ENCODE assay signal across 8 cellular contexts in the genomic region with DNA sequence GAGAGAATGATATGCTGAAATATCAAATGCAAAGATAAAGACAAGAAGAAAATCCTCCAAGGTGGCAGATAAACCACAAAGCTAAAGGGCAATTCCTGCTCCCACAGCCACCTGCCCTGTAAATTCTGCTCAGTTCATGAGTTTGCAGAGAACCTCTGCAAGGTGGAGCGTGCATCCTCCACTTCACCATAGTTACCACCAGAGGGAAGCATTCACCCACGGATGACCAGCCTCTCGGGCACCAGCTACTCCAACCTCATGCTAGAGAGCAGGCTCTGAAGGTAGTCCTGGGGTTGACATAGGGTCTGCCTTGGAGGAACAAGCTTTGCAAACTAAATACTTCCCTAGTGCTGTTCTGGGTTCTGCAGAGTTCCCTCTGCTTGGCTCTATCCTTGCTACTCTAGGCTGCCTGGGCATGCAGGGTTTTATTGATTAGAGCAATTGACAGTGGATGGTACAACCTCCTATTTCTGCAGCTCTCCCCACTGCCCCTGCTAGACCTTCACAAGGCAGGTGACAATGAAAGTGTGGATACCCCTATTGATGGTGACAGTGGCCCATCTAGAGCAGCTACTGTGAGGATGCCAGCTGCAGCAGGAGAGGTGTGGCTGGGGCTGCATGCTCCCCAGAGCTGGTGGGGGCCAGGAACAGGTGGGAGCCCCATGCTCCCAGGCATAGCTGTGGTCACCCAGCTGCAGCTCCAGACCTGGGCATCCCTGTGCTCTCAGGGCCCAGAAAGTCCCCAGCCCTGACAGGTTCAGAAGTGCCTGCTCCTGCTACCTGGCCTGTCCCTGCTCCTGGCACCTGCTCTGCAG. TPM values are rescaled to one million over a fixed set of nuclear protein-coding genes. Genes with fewer than 3 reads are reported as not detected.
DNase-seq lines count a peak whose midpoint lies in the region; ATAC-seq and TF ChIP-seq lines count a peak whose summit lies in the region.

No MANE protein-coding gene starts in this region.

- POLR2A ChIA-PET in WTC11 (lab: Charles Lee): no interaction called here

- H3F3A ChIP-seq in DOHH2 (ENCODE audit: control insufficient read depth, insufficient read depth): no peaks in the 10 kb centered on the region

- CTCF ChIA-PET in WTC11 (lab: Charles Lee): interaction anchor here (0.6 to 2.6 kb wide), 29 partner anchors 10 to 981 kb away, joined by 3 to 24 read pairs (median 4); no protein-coding TSS in a partner anchor

- H3K27ac ChIP-seq in DOHH2 (ENCODE audit: low read depth, low read length): no peak overlapping the region

- no peak overlapping the region for H3K27ac Mint-ChIP-seq in WTC11
- no peak overlapping the region for H3K27ac Mint-ChIP-seq in central memory CD8-positive, alpha-beta T cell (ENCODE audit: low read depth)

- no peaks in the 10 kb centered on the region for H3K27me3 Mint-ChIP-seq in WTC11 (ENCODE audit: low read depth)
- H3K27me3 Mint-ChIP-seq in central memory CD8-positive, alpha-beta T cell: no peaks in the 10 kb centered on the region

- no peaks in the 10 kb centered on the region for H3K4me1 Mint-ChIP-seq in WTC11
- peaks cover 4% of the 10 kb centered on the region for H3K4me1 Mint-ChIP-seq in central memory CD8-positive, alpha-beta T cell

- TF ChIP-seq CTCF in DOHH2 (IDR thresholded peaks at IDR 0.05; ENCODE audit: low read depth, low read length, poor library complexity, severe bottlenecking): peak; percentile 54
- peak; percentile 71 for TF ChIP-seq CTCF in WTC11 (IDR thresholded peaks at IDR 0.05)

- no peaks in the 10 kb centered on the region for H3K79me2 ChIP-seq in DOHH2 (ENCODE audit: control insufficient read depth, low read length)

- H3K36me3 ChIP-seq in DOHH2 (ENCODE audit: control insufficient read depth, low read length): no peaks in the 10 kb centered on the region

- H3K36me3 Mint-ChIP-seq in WTC11: no peaks in the 10 kb centered on the region
- no peaks in the 10 kb centered on the region for H3K36me3 Mint-ChIP-seq in central memory CD8-positive, alpha-beta T cell (ENCODE audit: insufficient read depth)

- no peaks in the 10 kb centered on the region for H3K27me3 ChIP-seq in DOHH2 (ENCODE audit: control insufficient read depth, low read length)

- H3K9me3 Mint-ChIP-seq in WTC11: peaks cover 14% of the 10 kb centered on the region; the same call in 1 of the 2 replicates
- no peaks in the 10 kb centered on the region for H3K9me3 Mint-ChIP-seq in central memory CD8-positive, alpha-beta T cell

- ATAC-seq in GM21717 (IDR thresholded peaks at IDR 0.05; ENCODE audit: unreplicated experiment) (peak; percentile 76), WTC11 (peak; percentile 99), GM21786 (IDR thresholded peaks at IDR 0.05; ENCODE audit: unreplicated experiment) (no peak)
- peak; percentile 93 for ATAC-seq in central memory CD8-positive, alpha-beta T cell (replicated peaks; ENCODE audit: extremely low read depth, poor library complexity, severe bottlenecking)

- H3K9me3 ChIP-seq in DOHH2 (ENCODE audit: control insufficient read depth, insufficient read depth, low read length): peaks cover 10% of the 10 kb centered on the region; the same call in 1 of the 2 replicates

- H3K4me3 ChIP-seq in DOHH2 (ENCODE audit: low read length): no peak overlapping the region

- no peaks in the 10 kb centered on the region for H3K4me1 ChIP-seq in DOHH2 (ENCODE audit: control insufficient read depth, low read length)

- no peaks in the 10 kb centered on the region for H4K20me1 ChIP-seq in DOHH2 (ENCODE audit: control insufficient read depth, insufficient read depth, low read depth, low read length)

- no peak overlapping the region for H3K4me2 ChIP-seq in DOHH2 (ENCODE audit: low read length)

- no peaks in the 10 kb centered on the region for H3K9me2 ChIP-seq in DOHH2 (replicated peaks; ENCODE audit: control insufficient read depth, low read length)

- DNase-seq in NAMALWA (ENCODE audit: low spot score) (peak; percentile 65), WTC11 (ENCODE audit: low spot score) (peak; percentile 75), kidney tubule cell (ENCODE audit: low spot score) (peak; percentile 56)
- DNase-seq in central memory CD8-positive, alpha-beta T cell (ENCODE audit: low spot score in 2 of 2): peak; percentile 51 to 64
- peak; percentile 41 to 53 for DNase-seq in stimulated activated CD4-positive, alpha-beta T cell treated with anti-CD3 and anti-CD28 coated beads, Interleukin-2, amount 100 ng/mL, for 48 hours

- H3K4me3 Mint-ChIP-seq in WTC11: no peak overlapping the region
- no peak overlapping the region for H3K4me3 Mint-ChIP-seq in central memory CD8-positive, alpha-beta T cell

TF ChIP-seq in WTC11, 78 proteins besides CTCF, POLR2A, EP300 and RAD21 (continues in another document):
- no peak for TF ChIP-seq SMAD3 (CRISPR knock-in tag; IDR thresholded peaks at IDR 0.05; ENCODE audit: borderline replicate concordance)
- no peak for TF ChIP-seq ZBTB21 (CRISPR knock-in tag; IDR thresholded peaks at IDR 0.05; ENCODE audit: borderline replicate concordance)
- no peak for TF ChIP-seq SOX15 (CRISPR knock-in tag; IDR thresholded peaks at IDR 0.05)
- no peak for TF ChIP-seq ZSCAN18 (CRISPR knock-in tag; IDR thresholded peaks at IDR 0.05)
- TF ChIP-seq IRF1 (CRISPR knock-in tag; IDR thresholded peaks at IDR 0.05): no peak
- no peak for TF ChIP-seq ZBTB43 (CRISPR knock-in tag; IDR thresholded peaks at IDR 0.05)
- TF ChIP-seq JUN (CRISPR knock-in tag; IDR thresholded peaks at IDR 0.05): no peak
- no peak for TF ChIP-seq GTF2I (CRISPR knock-in tag; conservative IDR thresholded peaks at IDR 0.05)
- TF ChIP-seq CREB1 (CRISPR knock-in tag; IDR thresholded peaks at IDR 0.05): no peak
- TF ChIP-seq HMGA2 (CRISPR knock-in tag; IDR thresholded peaks at IDR 0.05): no peak
- TF ChIP-seq, protein P1, sequence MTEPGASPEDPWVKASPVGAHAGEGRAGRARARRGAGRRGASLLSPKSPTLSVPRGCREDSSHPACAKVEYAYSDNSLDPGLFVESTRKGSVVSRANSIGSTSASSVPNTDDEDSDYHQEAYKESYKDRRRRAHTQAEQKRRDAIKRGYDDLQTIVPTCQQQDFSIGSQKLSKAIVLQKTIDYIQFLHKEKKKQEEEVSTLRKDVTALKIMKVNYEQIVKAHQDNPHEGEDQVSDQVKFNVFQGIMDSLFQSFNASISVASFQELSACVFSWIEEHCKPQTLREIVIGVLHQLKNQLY (CRISPR knock-in tag; IDR thresholded peaks at IDR 0.05): no peak
- TF ChIP-seq, protein P2, sequence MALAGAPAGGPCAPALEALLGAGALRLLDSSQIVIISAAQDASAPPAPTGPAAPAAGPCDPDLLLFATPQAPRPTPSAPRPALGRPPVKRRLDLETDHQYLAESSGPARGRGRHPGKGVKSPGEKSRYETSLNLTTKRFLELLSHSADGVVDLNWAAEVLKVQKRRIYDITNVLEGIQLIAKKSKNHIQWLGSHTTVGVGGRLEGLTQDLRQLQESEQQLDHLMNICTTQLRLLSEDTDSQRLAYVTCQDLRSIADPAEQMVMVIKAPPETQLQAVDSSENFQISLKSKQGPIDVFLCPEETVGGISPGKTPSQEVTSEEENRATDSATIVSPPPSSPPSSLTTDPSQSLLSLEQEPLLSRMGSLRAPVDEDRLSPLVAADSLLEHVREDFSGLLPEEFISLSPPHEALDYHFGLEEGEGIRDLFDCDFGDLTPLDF (CRISPR knock-in tag; IDR thresholded peaks at IDR 0.05): no peak

RNA-seq across cellular contexts. Expression of gene GGTLC1, which starts 51.1 kb away (rescaled TPM):
- total RNA-seq in WTC11 (2021): not detected in 3 replicates

RNA-seq across cellular contexts. Expression of gene CST5, which starts 58.0 kb away (rescaled TPM):
- not detected in 3 replicates for total RNA-seq in WTC11 (2021)
